2 cellular contexts compared by ENCODE assay signal in the genomic region with DNA sequence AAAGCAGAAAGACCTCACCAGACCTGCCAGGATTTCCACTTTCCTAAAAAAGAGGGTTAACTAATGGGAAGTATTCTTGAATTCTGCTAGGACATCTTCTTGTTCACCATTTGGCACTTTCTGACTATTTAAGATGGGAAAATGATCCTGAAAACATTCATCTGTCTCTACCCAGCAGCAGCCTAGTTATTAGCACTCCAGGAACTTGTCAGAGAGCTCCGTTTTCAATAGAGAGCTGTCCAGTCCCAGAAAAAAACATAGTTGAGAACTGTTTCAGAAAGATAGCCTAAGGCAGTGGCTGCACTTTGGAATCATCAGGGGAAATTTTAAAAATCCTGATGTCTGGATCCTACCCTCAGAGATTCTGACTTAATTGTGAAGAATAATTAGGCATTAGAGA.
TF ChIP-seq lines count a peak whose summit lies in the region.

No MANE protein-coding gene starts in this region.

TF ChIP-seq in H1, 55 proteins besides CTCF, POLR2A, EP300 and RAD21:
- TF ChIP-seq SIX5 (IDR thresholded peaks at IDR 0.05; ENCODE audit: low read depth, low read length): no peak
- no peak for TF ChIP-seq MAFK (IDR thresholded peaks at IDR 0.05; ENCODE audit: low read depth, low read length)
- TF ChIP-seq TEAD4 (IDR thresholded peaks at IDR 0.05; ENCODE audit: low read depth, low read length): no peak
- TF ChIP-seq, protein P1, sequence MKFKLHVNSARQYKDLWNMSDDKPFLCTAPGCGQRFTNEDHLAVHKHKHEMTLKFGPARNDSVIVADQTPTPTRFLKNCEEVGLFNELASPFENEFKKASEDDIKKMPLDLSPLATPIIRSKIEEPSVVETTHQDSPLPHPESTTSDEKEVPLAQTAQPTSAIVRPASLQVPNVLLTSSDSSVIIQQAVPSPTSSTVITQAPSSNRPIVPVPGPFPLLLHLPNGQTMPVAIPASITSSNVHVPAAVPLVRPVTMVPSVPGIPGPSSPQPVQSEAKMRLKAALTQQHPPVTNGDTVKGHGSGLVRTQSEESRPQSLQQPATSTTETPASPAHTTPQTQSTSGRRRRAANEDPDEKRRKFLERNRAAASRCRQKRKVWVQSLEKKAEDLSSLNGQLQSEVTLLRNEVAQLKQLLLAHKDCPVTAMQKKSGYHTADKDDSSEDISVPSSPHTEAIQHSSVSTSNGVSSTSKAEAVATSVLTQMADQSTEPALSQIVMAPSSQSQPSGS (IDR thresholded peaks at IDR 0.05; ENCODE audit: low read length): no peak
- no peak for TF ChIP-seq RBBP5 (IDR thresholded peaks at IDR 0.05; ENCODE audit: borderline replicate concordance, low read depth, low read length)
- no peak for TF ChIP-seq CHD2 (IDR thresholded peaks at IDR 0.05; ENCODE audit: low read length)
- TF ChIP-seq FOSL1 (IDR thresholded peaks at IDR 0.05; ENCODE audit: insufficient read depth, low read depth, low read length): no peak
TF ChIP-seq in H1: peak in this region for 0.

TF ChIP-seq in neural cell, 6 proteins besides CTCF, POLR2A, EP300 and RAD21:
- TF ChIP-seq EZH2 (IDR thresholded peaks at IDR 0.05; ENCODE audit: borderline replicate concordance, insufficient read depth, low read length, poor library complexity, severe bottlenecking) (no peak), POLR2AphosphoS5 (IDR thresholded peaks at IDR 0.05) (peak; percentile 41), MXI1 (conservative IDR thresholded peaks at IDR 0.05; ENCODE audit: poor library complexity, severe bottlenecking) (no peak), SMC3 (conservative IDR thresholded peaks at IDR 0.05; ENCODE audit: poor library complexity) (no peak), TAF1 (IDR thresholded peaks at IDR 0.05; ENCODE audit: low read depth) (no peak)
- TF ChIP-seq, protein P2, sequence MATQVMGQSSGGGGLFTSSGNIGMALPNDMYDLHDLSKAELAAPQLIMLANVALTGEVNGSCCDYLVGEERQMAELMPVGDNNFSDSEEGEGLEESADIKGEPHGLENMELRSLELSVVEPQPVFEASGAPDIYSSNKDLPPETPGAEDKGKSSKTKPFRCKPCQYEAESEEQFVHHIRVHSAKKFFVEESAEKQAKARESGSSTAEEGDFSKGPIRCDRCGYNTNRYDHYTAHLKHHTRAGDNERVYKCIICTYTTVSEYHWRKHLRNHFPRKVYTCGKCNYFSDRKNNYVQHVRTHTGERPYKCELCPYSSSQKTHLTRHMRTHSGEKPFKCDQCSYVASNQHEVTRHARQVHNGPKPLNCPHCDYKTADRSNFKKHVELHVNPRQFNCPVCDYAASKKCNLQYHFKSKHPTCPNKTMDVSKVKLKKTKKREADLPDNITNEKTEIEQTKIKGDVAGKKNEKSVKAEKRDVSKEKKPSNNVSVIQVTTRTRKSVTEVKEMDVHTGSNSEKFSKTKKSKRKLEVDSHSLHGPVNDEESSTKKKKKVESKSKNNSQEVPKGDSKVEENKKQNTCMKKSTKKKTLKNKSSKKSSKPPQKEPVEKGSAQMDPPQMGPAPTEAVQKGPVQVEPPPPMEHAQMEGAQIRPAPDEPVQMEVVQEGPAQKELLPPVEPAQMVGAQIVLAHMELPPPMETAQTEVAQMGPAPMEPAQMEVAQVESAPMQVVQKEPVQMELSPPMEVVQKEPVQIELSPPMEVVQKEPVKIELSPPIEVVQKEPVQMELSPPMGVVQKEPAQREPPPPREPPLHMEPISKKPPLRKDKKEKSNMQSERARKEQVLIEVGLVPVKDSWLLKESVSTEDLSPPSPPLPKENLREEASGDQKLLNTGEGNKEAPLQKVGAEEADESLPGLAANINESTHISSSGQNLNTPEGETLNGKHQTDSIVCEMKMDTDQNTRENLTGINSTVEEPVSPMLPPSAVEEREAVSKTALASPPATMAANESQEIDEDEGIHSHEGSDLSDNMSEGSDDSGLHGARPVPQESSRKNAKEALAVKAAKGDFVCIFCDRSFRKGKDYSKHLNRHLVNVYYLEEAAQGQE (IDR thresholded peaks at IDR 0.05; ENCODE audit: borderline replicate concordance): peak; percentile 59
